8 cellular contexts compared by ENCODE assay signal in the genomic region with DNA sequence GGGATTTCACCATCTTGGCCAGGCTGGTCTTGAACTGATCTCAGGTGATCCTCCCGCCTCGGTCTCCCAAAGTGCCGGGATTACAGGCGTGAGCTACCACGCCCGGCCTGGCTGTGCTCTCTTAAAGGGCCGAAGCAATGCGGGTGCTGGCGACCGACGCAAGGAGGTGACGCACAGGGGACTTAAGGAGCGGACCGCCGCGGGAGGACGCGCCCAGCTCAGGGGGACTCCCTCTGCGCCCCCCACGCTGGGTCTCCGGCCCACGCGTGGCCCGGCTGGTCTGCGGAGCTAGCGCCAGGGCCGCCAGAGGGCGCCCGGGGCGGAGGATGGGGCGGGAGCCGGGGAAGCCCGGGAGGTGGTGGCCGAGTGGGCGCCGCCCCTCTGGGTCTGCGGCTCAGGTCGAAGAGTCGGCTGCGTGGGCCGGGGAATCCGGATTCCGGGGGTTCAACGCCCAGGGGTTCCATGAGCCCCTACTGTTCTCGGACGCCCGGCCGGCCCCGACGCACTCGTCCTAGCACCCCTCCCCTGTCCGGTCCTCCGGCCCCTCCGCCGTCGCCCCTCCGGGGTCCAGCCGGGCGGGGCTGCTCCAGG. TPM values are rescaled to one million over a fixed set of nuclear protein-coding genes. Genes with fewer than 3 reads are reported as not detected.
DNase-seq lines count a peak whose midpoint lies in the region; ATAC-seq and TF ChIP-seq lines count a peak whose summit lies in the region.

No MANE protein-coding gene starts in this region.

- WGBS in gastroesophageal sphincter (ENCODE audit: low coverage in 1 of 2), 2 donors, result 0% methylated on average over 1 of the region's 59 CpGs; no CpG with 5 or more reads in 1 of the 2 donors
- 0% methylated on average over 41 of the region's 59 CpGs; no CpG with 5 or more reads in 1 of the 2 donors for WGBS in testis, 2 donors

- H3K27ac Mint-ChIP-seq in CD4-positive, alpha-beta T cell, result no peak overlapping the region

- TF ChIP-seq CTCF in CD4-positive, alpha-beta T cell (IDR thresholded peaks at IDR 0.05), result peak; percentile 87
- TF ChIP-seq CTCF in HL-60 (IDR thresholded peaks at IDR 0.05; ENCODE audit: insufficient read depth, low read length) (peak; percentile 54), gastroesophageal sphincter (IDR thresholded peaks at IDR 0.05) (peak in 3 of 4 experiments; percentile 76 to 93 (median 79)), testis (IDR thresholded peaks at IDR 0.05) (peak; percentile 46 to 77 (median 64))

- peak; percentile 25 to 68 (median 42) for DNase-seq in CD4-positive, alpha-beta T cell
- DNase-seq in HL-60 (ENCODE audit: low read depth in 1 of 2, low spot score in 1 of 2), result peak in 1 of 2 experiments; percentile 26
- DNase-seq in activated gamma-delta T cell treated with anti-CD3 and anti-CD28 coated beads, Interleukin-2, amount 50 U/mL, for 16 hours (ENCODE audit: low read depth), result peak; percentile 44
- DNase-seq in nucleus accumbens (lab: John Stamatoyannopoulos, UW), result peak in 40 of 56 donors; percentile 27 to 78 (median 51)
- peak; percentile 64 for DNase-seq in testis

- H3K4me3 ChIP-seq in HL-60 (replicated peaks; ENCODE audit: insufficient read depth, low read length) (peak overlapping the region; percentile 70), gastroesophageal sphincter (peak overlapping the region; percentile 64 to 78), testis (peak overlapping the region; percentile 72 to 78)

- H3K27ac ChIP-seq in CD4-positive, alpha-beta T cell (ENCODE audit: low read depth, low read length), result no peak overlapping the region
- no peak overlapping the region for H3K27ac ChIP-seq in HL-60 (replicated peaks)
- peak overlapping the region in 3 of 4 donors; percentile 78 to 88 (median 88) for H3K27ac ChIP-seq in gastroesophageal sphincter
- peak overlapping the region in 1 of 2 donors; percentile 68 for H3K27ac ChIP-seq in testis

- peaks cover 38% of the 10 kb centered on the region for H3K27me3 ChIP-seq in CD4-positive, alpha-beta T cell (ENCODE audit: control insufficient read depth, insufficient read depth, low read length)
- H3K27me3 ChIP-seq in HL-60 (ENCODE audit: insufficient read depth, poor library complexity, severe bottlenecking) (peaks cover 17% of the 10 kb centered on the region), gastroesophageal sphincter (peaks cover 18% of the 10 kb centered on the region), testis (no peaks in the 10 kb centered on the region)

- ATAC-seq in CD4-positive, alpha-beta T cell (ENCODE audit: poor library complexity), result peak; percentile 80
- ATAC-seq in GM19438 (IDR thresholded peaks at IDR 0.05; ENCODE audit: low read depth, unreplicated experiment) (peak; percentile 71), gastroesophageal sphincter (peak; percentile 90)

- TF ChIP-seq EP300 in gastroesophageal sphincter (IDR thresholded peaks at IDR 0.05), result no peak

- no peaks in the 10 kb centered on the region for H3K9me3 ChIP-seq in CD4-positive, alpha-beta T cell (ENCODE audit: control insufficient read depth, low read length)
- no peaks in the 10 kb centered on the region for H3K9me3 ChIP-seq in gastroesophageal sphincter
- H3K9me3 ChIP-seq in testis, result no peaks in the 10 kb centered on the region

- no peaks in the 10 kb centered on the region for H3K36me3 Mint-ChIP-seq in CD4-positive, alpha-beta T cell (ENCODE audit: low read depth)

- H3K4me1 ChIP-seq in gastroesophageal sphincter, result peaks cover 0 to 32% (median 14%) of the 10 kb centered on the region in 3 donors
- H3K4me1 ChIP-seq in testis, result peaks cover 8% of the 10 kb centered on the region

- intact Hi-C loops in CD4-positive, alpha-beta T cell (cut with DNase I, micrococcal nuclease), result no loop called here
- intact Hi-C loops in testis (cut with DNase I; ENCODE audit: low total_unique reads), result no loop called here

- H3K27me3 Mint-ChIP-seq in CD4-positive, alpha-beta T cell, result peaks cover 37% of the 10 kb centered on the region

- H3K4me1 Mint-ChIP-seq in CD4-positive, alpha-beta T cell (ENCODE audit: low read depth), result peaks cover 12% of the 10 kb centered on the region

- H3K9me3 Mint-ChIP-seq in CD4-positive, alpha-beta T cell, result no peaks in the 10 kb centered on the region

- H3K4me3 Mint-ChIP-seq in CD4-positive, alpha-beta T cell, result peak overlapping the region; percentile 80

- TF ChIP-seq POLR2A in Raji (IDR thresholded peaks at IDR 0.05; ENCODE audit: insufficient read depth, low read depth, low read length) (peak; percentile 43; the same call in 1 of the 2 replicates), gastroesophageal sphincter (IDR thresholded peaks at IDR 0.05) (no peak), testis (IDR thresholded peaks at IDR 0.05) (no peak)

- POLR2A ChIA-PET in CD4-positive, alpha-beta T cell (lab: Charles Lee), result interaction anchor here (1.2 to 1.5 kb wide), 4 partner anchors 49 to 132 kb away, joined by 3 to 8 read pairs (median 6); a partner anchor contains a TSS

- CTCF ChIA-PET in CD4-positive, alpha-beta T cell (lab: Charles Lee), result interaction anchor here (1.0 to 2.5 kb wide), 6 partner anchors 8 to 398 kb away, joined by 3 to 18 read pairs (median 4); a partner anchor contains a TSS

- H3K36me3 ChIP-seq in gastroesophageal sphincter (peaks cover 0 to 26% of the 10 kb centered on the region in 2 donors), testis (ENCODE audit: low read depth, missing control alignments) (no peaks in the 10 kb centered on the region)

RNA-seq across cellular contexts. Expression of a gene that starts 0.5 kb away (rescaled TPM):
- under 1 TPM; 0.30 to 0.31 TPM for total RNA-seq in CD4-positive, alpha-beta T cell
- total RNA-seq in gastroesophageal sphincter (10 to 100 TPM; 18.0 to 30.0 (median 28.1) TPM), testis (10 to 100 TPM; 19.7 to 21.7 TPM)
- 26.0 TPM for polyA plus RNA-seq in testis (ENCODE audit: insufficient read depth, low read depth, low replicate concordance)

RNA-seq across cellular contexts. Expression of a gene that starts 35.7 kb away (rescaled TPM):
- 10 to 100 TPM; 18.3 to 21.3 TPM for total RNA-seq in CD4-positive, alpha-beta T cell
- total RNA-seq in gastroesophageal sphincter, result 10 to 100 TPM; 19.7 to 30.1 (median 26.9) TPM
- total RNA-seq in testis, result 100 to 1,000 TPM; 189 to 421 TPM
- polyA plus RNA-seq in testis (ENCODE audit: insufficient read depth, low read depth, low replicate concordance), result 634 TPM

RNA-seq across cellular contexts. Expression of a gene that starts 49.0 kb away (rescaled TPM):
- 10 to 100 TPM; 28.4 to 28.8 TPM for total RNA-seq in CD4-positive, alpha-beta T cell
- 10 to 100 TPM; 20.5 to 46.8 (median 30.2) TPM for total RNA-seq in gastroesophageal sphincter
- total RNA-seq in testis, result 10 to 100 TPM; 31.5 to 36.8 TPM
- 51.1 TPM for polyA plus RNA-seq in testis (ENCODE audit: insufficient read depth, low read depth, low replicate concordance)

Comparison
In these comparisons a context has a peak if more than half of its experiments do, and no peak if none do; other contexts are left out.
1. H3K27ac ChIP-seq: peak in gastroesophageal sphincter (3 of 4); none in CD4-positive, alpha-beta T cell (single experiment) and HL-60 (single experiment).
2. RNA of a gene that starts 0.5 kb away (total RNA-seq): 18.0 to 30.0 TPM in gastroesophageal sphincter and 19.7 to 21.7 TPM in testis; 0.30 to 0.31 TPM in CD4-positive, alpha-beta T cell; every median in the first group is over 10 times any median in the second.
3. RNA of a gene that starts 35.7 kb away (total RNA-seq): 189 to 421 TPM in testis; 19.7 to 30.1 TPM in gastroesophageal sphincter and 18.3 to 21.3 TPM in CD4-positive, alpha-beta T cell; every median in the first group is over 4 times any median in the second.
4. Peak in every context shown above with its lines, with median percentiles within 50 percentile points of each other: ATAC-seq, CTCF ChIP-seq and H3K4me3 ChIP-seq.